19 cellular contexts compared by ENCODE assay signal in genomic region chr15:48935236-48935635, GRCh38. TPM values are rescaled to one million over a fixed set of nuclear protein-coding genes. Genes with fewer than 3 reads are reported as not detected.
DNase-seq lines count a peak whose midpoint lies in the region; ATAC-seq, FAIRE-seq and TF ChIP-seq lines count a peak whose summit lies in the region.
"Had no signal": no experiment of that assay in that cellular context is flagged by ENCODE, and none has a peak within 500 bp of the region (broad histone marks: within the 10 kb centered on the region; RNA-seq: fewer than 3 reads in every experiment).

No MANE protein-coding gene starts in this region.

- H3K9ac ChIP-seq in astrocyte (ENCODE audit: low read length) (no peak overlapping the region), mesenchymal stem cell (ENCODE audit: low read length) (no peak overlapping the region)

- H3K27ac Mint-ChIP-seq in astrocyte (ENCODE audit: unreplicated experiment): peak overlapping the region; percentile 87
- no peak overlapping the region for H3K27ac Mint-ChIP-seq in stimulated activated effector memory CD8-positive, alpha-beta T cell treated with anti-CD3 and anti-CD28 coated beads, Interleukin-12 subunit alpha, Interleukin-12 subunit beta, amount 100 ng/mL, for 72 hours
- H3K27ac Mint-ChIP-seq: CD4-positive, alpha-beta memory T cell; IgD-negative memory B cell had no signal

- H2BK15ac ChIP-seq in mesenchymal stem cell (ENCODE audit: low read depth, poor library complexity, severe bottlenecking): no peak overlapping the region

- H3K27me3 ChIP-seq in astrocyte (ENCODE audit: insufficient read depth, low read length) (no peaks in the 10 kb centered on the region), mesenchymal stem cell (ENCODE audit: control insufficient read depth in 1 of 2, insufficient read depth in 1 of 2, low read length in 2 of 2) (no peaks in the 10 kb centered on the region)
- H3K27me3 ChIP-seq: BE2C had no signal

- H3K79me2 ChIP-seq in astrocyte (ENCODE audit: insufficient read depth, low read length): no peaks in the 10 kb centered on the region

- H2BK5ac ChIP-seq in mesenchymal stem cell (ENCODE audit: low read depth, low read length, poor library complexity, severe bottlenecking): no peak overlapping the region

- no peaks in the 10 kb centered on the region for H3K9me3 Mint-ChIP-seq in astrocyte (ENCODE audit: unreplicated experiment)
- no peaks in the 10 kb centered on the region for H3K9me3 Mint-ChIP-seq in stimulated activated effector memory CD8-positive, alpha-beta T cell treated with anti-CD3 and anti-CD28 coated beads, Interleukin-12 subunit alpha, Interleukin-12 subunit beta, amount 100 ng/mL, for 72 hours

- no peak overlapping the region for H3K4ac ChIP-seq in mesenchymal stem cell (ENCODE audit: low read depth in 1 of 2, low read length in 2 of 2)

- H4K8ac ChIP-seq in mesenchymal stem cell (ENCODE audit: low read length): no peak overlapping the region

- peaks cover 1% of the 10 kb centered on the region for H3K79me1 ChIP-seq in mesenchymal stem cell (replicated peaks; ENCODE audit: low read length, poor library complexity, severe bottlenecking)

- H2BK120ac ChIP-seq in mesenchymal stem cell (ENCODE audit: low read depth, low read length): no peak overlapping the region

- DNase-seq in AG10803 (ENCODE audit: low read depth) (peak; percentile 9), M059J (ENCODE audit: low read depth) (peak; percentile 55), astrocyte (ENCODE audit: low read depth) (no peak), mesenchymal stem cell (no peak), HT-29 (ENCODE audit: low spot score) (no peak), OCI-M2 (lab: John Stamatoyannopoulos, UW; ENCODE audit: unreplicated experiment) (no peak)
- no peak for DNase-seq in stimulated activated effector memory CD8-positive, alpha-beta T cell treated with anti-CD3 and anti-CD28 coated beads, Interleukin-12 subunit alpha, Interleukin-12 subunit beta, amount 100 ng/mL, for 72 hours (ENCODE audit: low spot score in 2 of 2)
- DNase-seq: 8988T; ACHN; BE2C; Caco-2; CD4-positive, alpha-beta memory T cell; DND-41; GF-D8; HCEC 1CT had no signal

- no peak overlapping the region for H2BK12ac ChIP-seq in mesenchymal stem cell (ENCODE audit: low read length in 2 of 2)

- no peak overlapping the region for H3K23ac ChIP-seq in mesenchymal stem cell (ENCODE audit: low read length in 2 of 2)

- no peak for ATAC-seq in stimulated activated effector memory CD8-positive, alpha-beta T cell treated with anti-CD3 and anti-CD28 coated beads, Interleukin-12 subunit alpha, Interleukin-12 subunit beta, amount 100 ng/mL, for 72 hours
- ATAC-seq in HG03280 (IDR thresholded peaks at IDR 0.05; ENCODE audit: unreplicated experiment): no peak

- H4K91ac ChIP-seq in mesenchymal stem cell (ENCODE audit: low read length): no peak overlapping the region

- H3K4me2 ChIP-seq in astrocyte (ENCODE audit: low read length) (no peak overlapping the region), mesenchymal stem cell (ENCODE audit: low read length, poor library complexity, severe bottlenecking) (no peak overlapping the region)

- H3K4me1 Mint-ChIP-seq in astrocyte (ENCODE audit: low read depth, unreplicated experiment): peaks cover 40% of the 10 kb centered on the region
- peaks cover 32% of the 10 kb centered on the region for H3K4me1 Mint-ChIP-seq in stimulated activated effector memory CD8-positive, alpha-beta T cell treated with anti-CD3 and anti-CD28 coated beads, Interleukin-12 subunit alpha, Interleukin-12 subunit beta, amount 100 ng/mL, for 72 hours
- H3K4me1 Mint-ChIP-seq: CD4-positive, alpha-beta memory T cell; IgD-negative memory B cell had no signal

- TF ChIP-seq CTCF in AG10803 (conservative IDR thresholded peaks at IDR 0.05; ENCODE audit: low read length) (no peak), astrocyte (IDR thresholded peaks at IDR 0.05; ENCODE audit: insufficient read depth, low read depth, low read length) (no peak)

- no peak for FAIRE-seq in astrocyte (lab: Jason Lieb, UNC)
- FAIRE-seq: GM19239 had no signal

- H3K18ac ChIP-seq in mesenchymal stem cell (ENCODE audit: low read depth in 1 of 2, low read length in 2 of 2): no peak overlapping the region

- no peak overlapping the region for H3K4me3 ChIP-seq in AG10803 (ENCODE audit: low read length)
- no peak overlapping the region for H3K4me3 ChIP-seq in astrocyte (ENCODE audit: insufficient read depth, low read depth, low read length)
- H3K4me3 ChIP-seq in mesenchymal stem cell (ENCODE audit: insufficient read depth in 1 of 2, low read depth in 1 of 2, low read length in 2 of 2): no peak overlapping the region

- no peak overlapping the region for H3K4me3 Mint-ChIP-seq in astrocyte (ENCODE audit: unreplicated experiment)
- H3K4me3 Mint-ChIP-seq in stimulated activated effector memory CD8-positive, alpha-beta T cell treated with anti-CD3 and anti-CD28 coated beads, Interleukin-12 subunit alpha, Interleukin-12 subunit beta, amount 100 ng/mL, for 72 hours: no peak overlapping the region
- H3K4me3 Mint-ChIP-seq: CD4-positive, alpha-beta memory T cell; IgD-negative memory B cell had no signal

- H2AFZ ChIP-seq in astrocyte (ENCODE audit: low read depth, low read length) (no peak overlapping the region), mesenchymal stem cell (ENCODE audit: low read depth, low read length) (no peak overlapping the region)

- no peaks in the 10 kb centered on the region for H4K20me1 ChIP-seq in astrocyte (ENCODE audit: insufficient read depth, low read length)

- H3K36me3 Mint-ChIP-seq in astrocyte (ENCODE audit: low read depth, unreplicated experiment): no peaks in the 10 kb centered on the region
- no peaks in the 10 kb centered on the region for H3K36me3 Mint-ChIP-seq in stimulated activated effector memory CD8-positive, alpha-beta T cell treated with anti-CD3 and anti-CD28 coated beads, Interleukin-12 subunit alpha, Interleukin-12 subunit beta, amount 100 ng/mL, for 72 hours
- H3K36me3 Mint-ChIP-seq: CD4-positive, alpha-beta memory T cell; IgD-negative memory B cell had no signal

- no peaks in the 10 kb centered on the region for H3K27me3 Mint-ChIP-seq in astrocyte (ENCODE audit: low read depth, unreplicated experiment)

- no peak overlapping the region for H3K27ac ChIP-seq in astrocyte (ENCODE audit: low read depth, low read length)
- H3K27ac ChIP-seq in mesenchymal stem cell (ENCODE audit: low read length, poor library complexity, severe bottlenecking): no peak overlapping the region
- H3K27ac ChIP-seq: C4-2B had no signal

- H3K36me3 ChIP-seq in astrocyte (ENCODE audit: insufficient read depth, low read length) (no peaks in the 10 kb centered on the region), mesenchymal stem cell (ENCODE audit: control insufficient read depth in 1 of 2, insufficient read depth in 2 of 2, low read depth in 1 of 2, low read length in 2 of 2) (no peaks in the 10 kb centered on the region)
- H3K36me3 ChIP-seq: BE2C had no signal

- peaks cover 28% of the 10 kb centered on the region for H3K4me1 ChIP-seq in astrocyte (ENCODE audit: insufficient read depth, low read length)
- H3K4me1 ChIP-seq in mesenchymal stem cell (ENCODE audit: control insufficient read depth, insufficient read depth, low read depth, low read length): peaks cover 9% of the 10 kb centered on the region
- H3K4me1 ChIP-seq: BE2C, Caco-2 had no signal

- no peak overlapping the region for H3K14ac ChIP-seq in mesenchymal stem cell (ENCODE audit: low read length in 2 of 2)

- no peaks in the 10 kb centered on the region for H3K9me3 ChIP-seq in astrocyte (ENCODE audit: insufficient read depth, low read depth, low read length)
- no peaks in the 10 kb centered on the region for H3K9me3 ChIP-seq in mesenchymal stem cell (ENCODE audit: control insufficient read depth, low read length)
- H3K9me3 ChIP-seq: BE2C, Caco-2 had no signal

- H2AK5ac ChIP-seq in mesenchymal stem cell (ENCODE audit: low read length, severe bottlenecking): peak overlapping the region; percentile 71

RNA-seq across cellular contexts. Expression of gene SHC4, which starts 28.5 kb away (rescaled TPM):
- total RNA-seq in M059J (2014; rRNA removed; shearing (Covaris generic)): 1.0 and 1.5 TPM in 2 replicates
- total RNA-seq in astrocyte: 2.7 and 3.7 TPM in 2 replicates
- 1.6 TPM for polyA plus RNA-seq in mesenchymal stem cell (2013, experiment 1 of 2)
- 1.7 TPM for polyA plus RNA-seq in mesenchymal stem cell (2013, experiment 2 of 2)
- total RNA-seq in HT-29 (2014; rRNA removed; shearing (Covaris generic)): not detected in 2 replicates
- total RNA-seq: Caco-2 had no signal
- polyA plus RNA-seq: CD4-positive, alpha-beta memory T cell; IgD-negative memory B cell had no signal

RNA-seq across cellular contexts. Expression of gene EID1, which starts 57.3 kb away (rescaled TPM):
- 210 and 283 TPM in 2 replicates for total RNA-seq in M059J (2014; rRNA removed; shearing (Covaris generic))
- total RNA-seq in astrocyte: 165 and 166 TPM in 2 replicates
- 264 TPM for polyA plus RNA-seq in mesenchymal stem cell (2013, experiment 1 of 2)
- 277 TPM for polyA plus RNA-seq in mesenchymal stem cell (2013, experiment 2 of 2)
- 74.0 and 76.7 TPM in 2 replicates for total RNA-seq in HT-29 (2014; rRNA removed; shearing (Covaris generic))

Comparison
In these comparisons a context has a peak if more than half of its experiments do, and no peak if none do; other contexts are left out.
1. DNase-seq: peak in AG10803 (single experiment) and M059J (single experiment); none in astrocyte (single experiment), mesenchymal stem cell (single experiment), HT-29 (single experiment), OCI-M2 (single experiment) and stimulated activated effector memory CD8-positive, alpha-beta T cell treated with anti-CD3 and anti-CD28 coated beads, Interleukin-12 subunit alpha, Interleukin-12 subunit beta, amount 100 ng/mL, for 72 hours (0 of 2).